ENCODE assay signal across 27 cellular contexts in the genomic region with DNA sequence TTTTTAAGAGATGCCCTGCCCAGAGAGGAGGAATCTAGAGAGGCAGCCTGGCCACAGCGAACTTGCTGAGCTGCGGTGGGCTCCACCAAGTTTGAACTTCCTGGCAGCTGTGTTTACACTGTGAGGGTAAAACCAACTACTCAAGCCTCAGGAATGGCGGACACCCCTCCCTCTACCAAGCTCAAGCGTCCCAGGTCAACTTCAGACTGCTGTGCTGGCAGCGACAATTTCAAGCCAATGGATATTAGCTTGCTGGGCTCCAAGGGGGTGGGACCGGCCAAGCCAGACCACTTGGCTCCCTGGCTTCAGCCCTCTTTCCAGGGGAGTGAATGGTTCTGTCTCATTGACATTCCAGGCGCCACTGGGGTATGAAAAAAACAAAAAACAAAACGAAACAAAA.
DNase-seq lines count a peak whose midpoint lies in the region; ATAC-seq, FAIRE-seq and TF ChIP-seq lines count a peak whose summit lies in the region.
"Had no signal": no experiment of that assay in that cellular context is flagged by ENCODE, and none has a peak within 500 bp of the region (broad histone marks: within the 10 kb centered on the region; RNA-seq: fewer than 3 reads in every experiment).

No MANE protein-coding gene starts in this region.

- H3K27ac ChIP-seq in A549, result no peak overlapping the region
- peak overlapping the region; percentile 15; the same call in 1 of the 2 replicates for H3K27ac ChIP-seq in SJSA1
- H3K27ac ChIP-seq in mesenchymal stem cell (ENCODE audit: low read length, poor library complexity, severe bottlenecking), result peak overlapping the region; percentile 49
- H3K27ac ChIP-seq: pancreas had no signal

- DNase-seq in A549 (ENCODE audit: low read depth in 1 of 2, low spot score in 1 of 2) (no peak), HT1080 (ENCODE audit: low read depth) (peak; percentile 60), SJSA1 (ENCODE audit: low read depth in 1 of 2, low spot score in 2 of 2) (peak; percentile 56 to 66), mesenchymal stem cell (no peak), COR-L47 (lab: John Stamatoyannopoulos, UW) (no peak), amygdala (lab: John Stamatoyannopoulos, UW) (no peak)
- no peak for DNase-seq in stimulated activated naive CD4-positive, alpha-beta T cell treated with Interleukin-2 at 50 U/mL for 16 hours (lab: John Stamatoyannopoulos, UW)
- DNase-seq: activated CD4-positive, alpha-beta memory T cell treated with anti-CD3 and anti-CD28 coated beads for 36 hours; activated CD4-positive, alpha-beta T cell treated with anti-CD3 and anti-CD28 coated beads for 1 hour; activated CD8-positive, alpha-beta memory T cell treated with anti-CD3 and anti-CD28 coated beads, Interleukin-2, amount 50 U/mL, for 4 hours; activated naive CD4-positive, alpha-beta T cell treated with anti-CD3 and anti-CD28 coated beads for 36 hours; AML-193; amniotic stem cell; CD4-positive, alpha-beta memory T cell; effector CD4-positive, alpha-beta T cell; GOT3; hippocampal formation; mammary epithelial cell; NCI-H146; pancreas; small intestine; stimulated activated naive CD4-positive, alpha-beta T cell had no signal

- H3K4ac ChIP-seq in mesenchymal stem cell (ENCODE audit: low read depth in 1 of 2, low read length in 2 of 2), result no peak overlapping the region

- H3K36me3 ChIP-seq in SJSA1 (no peaks in the 10 kb centered on the region), mesenchymal stem cell (ENCODE audit: control insufficient read depth in 1 of 2, insufficient read depth in 2 of 2, low read depth in 1 of 2, low read length in 2 of 2) (no peaks in the 10 kb centered on the region)
- H3K36me3 ChIP-seq: pancreas had no signal

- no peak overlapping the region for H3K9ac ChIP-seq in mesenchymal stem cell (ENCODE audit: low read length)

- H3K9me3 ChIP-seq in A549 (no peaks in the 10 kb centered on the region), SJSA1 (replicated peaks) (no peaks in the 10 kb centered on the region), mesenchymal stem cell (ENCODE audit: control insufficient read depth, low read length) (no peaks in the 10 kb centered on the region)
- H3K9me3 ChIP-seq: pancreas had no signal

- H3K27me3 ChIP-seq in SJSA1 (replicated peaks) (no peaks in the 10 kb centered on the region), mesenchymal stem cell (ENCODE audit: control insufficient read depth in 1 of 2, insufficient read depth in 1 of 2, low read length in 2 of 2) (peaks cover 0 to 12% of the 10 kb centered on the region in 2 experiments)
- H3K27me3 ChIP-seq: pancreas had no signal

- TF ChIP-seq CTCF in A549 (IDR thresholded peaks at IDR 0.05), result no peak

- H3K4me2 ChIP-seq in A549, result peak overlapping the region; percentile 47; the same call in 2 of the 3 replicates
- H3K4me2 ChIP-seq in mesenchymal stem cell (ENCODE audit: low read length, poor library complexity, severe bottlenecking), result peak overlapping the region; percentile 33

- no peak overlapping the region for H2AK5ac ChIP-seq in mesenchymal stem cell (ENCODE audit: low read length, severe bottlenecking)

- H2BK120ac ChIP-seq in mesenchymal stem cell (ENCODE audit: low read depth, low read length), result no peak overlapping the region

- no peak overlapping the region for H4K91ac ChIP-seq in mesenchymal stem cell (ENCODE audit: low read length)

- H2BK5ac ChIP-seq in mesenchymal stem cell (ENCODE audit: low read depth, low read length, poor library complexity, severe bottlenecking), result peak overlapping the region; percentile 25

- H3K79me1 ChIP-seq in mesenchymal stem cell (replicated peaks; ENCODE audit: low read length, poor library complexity, severe bottlenecking), result no peaks in the 10 kb centered on the region

- no peak overlapping the region for H3K4me3 ChIP-seq in A549
- H3K4me3 ChIP-seq in SJSA1, result peak overlapping the region; percentile 13
- no peak overlapping the region for H3K4me3 ChIP-seq in mesenchymal stem cell (ENCODE audit: insufficient read depth in 1 of 2, low read depth in 1 of 2, low read length in 2 of 2)
- H3K4me3 ChIP-seq: GM12878, pancreas had no signal

- ATAC-seq in A549 (peak in 1 of 2 experiments; percentile 21; a peak in 1 of 6 replicates), GM19324 (IDR thresholded peaks at IDR 0.05; ENCODE audit: low FRiP score, unreplicated experiment) (no peak)
- ATAC-seq: GM12878, pancreas had no signal

- no peak overlapping the region for H4K8ac ChIP-seq in mesenchymal stem cell (ENCODE audit: low read length)

- H3K23ac ChIP-seq in mesenchymal stem cell (ENCODE audit: low read length in 2 of 2), result no peak overlapping the region

- no peak for TF ChIP-seq RAD21 in A549 (conservative IDR thresholded peaks at IDR 0.05 in 1 of 2, IDR thresholded peaks at IDR 0.05 in 1 of 2)

- no peak overlapping the region for H3K18ac ChIP-seq in mesenchymal stem cell (ENCODE audit: low read depth in 1 of 2, low read length in 2 of 2)

- TF ChIP-seq EP300 in A549 (IDR thresholded peaks at IDR 0.05), result no peak

- POLR2A ChIA-PET in A549 (lab: Yijun Ruan, JAX), result no interaction called here

- TF ChIP-seq POLR2A in A549 (IDR thresholded peaks at IDR 0.05; ENCODE audit: low read length), result no peak

- H3K4me1 ChIP-seq in A549 (no peaks in the 10 kb centered on the region), SJSA1 (replicated peaks) (peaks cover 27% of the 10 kb centered on the region), mesenchymal stem cell (ENCODE audit: control insufficient read depth, insufficient read depth, low read depth, low read length) (peaks cover 6% of the 10 kb centered on the region)
- H3K4me1 ChIP-seq: pancreas had no signal

- CTCF ChIA-PET in A549 (lab: Yijun Ruan, JAX), result interaction anchor here (1.2 to 1.7 kb wide), 2 partner anchors 9 to 13 kb away, joined by 3 to 6 read pairs; no protein-coding TSS in a partner anchor

- H3K14ac ChIP-seq in mesenchymal stem cell (ENCODE audit: low read length in 2 of 2), result no peak overlapping the region

- no peak for FAIRE-seq in A549 (lab: Jason Lieb, UNC)
- FAIRE-seq: colon, GM12878, GM19239, pancreas, small intestine, urothelium cell line had no signal

- H2BK15ac ChIP-seq in mesenchymal stem cell (ENCODE audit: low read depth, poor library complexity, severe bottlenecking), result no peak overlapping the region

- no peak overlapping the region for H2BK12ac ChIP-seq in mesenchymal stem cell (ENCODE audit: low read length in 2 of 2)

- 29% methylated on average over 8 of the region's 8 CpGs for WGBS in A549 (ENCODE audit: missing lambda C conversion rate)
- WGBS in mesenchymal stem cell, result 75% methylated on average over 8 of the region's 8 CpGs

- H2AFZ ChIP-seq in mesenchymal stem cell (ENCODE audit: low read depth, low read length), result no peak overlapping the region

TF ChIP-seq in A549, 52 proteins besides CTCF, POLR2A, EP300 and RAD21:
- TF ChIP-seq KDM1A (IDR thresholded peaks at IDR 0.05; ENCODE audit: low read depth), result no peak
- no peak for TF ChIP-seq GATA3 (IDR thresholded peaks at IDR 0.05; ENCODE audit: borderline replicate concordance)
- no peak for TF ChIP-seq MAZ (IDR thresholded peaks at IDR 0.05; ENCODE audit: borderline replicate concordance, low read depth, low read length)
- no peak for TF ChIP-seq HDAC2 (IDR thresholded peaks at IDR 0.05)
- TF ChIP-seq CBX8 (IDR thresholded peaks at IDR 0.05), result no peak
- no peak for TF ChIP-seq RARB (CRISPR knock-in tag; IDR thresholded peaks at IDR 0.05)
- no peak for TF ChIP-seq ESRRA (IDR thresholded peaks at IDR 0.05; ENCODE audit: borderline replicate concordance, low read length)
- no peak for TF ChIP-seq ZFP36 (IDR thresholded peaks at IDR 0.05; ENCODE audit: borderline replicate concordance, partially characterized antibody)
- TF ChIP-seq SMC3 (IDR thresholded peaks at IDR 0.05), result no peak
- TF ChIP-seq RCOR1 (IDR thresholded peaks at IDR 0.05; ENCODE audit: low read depth, low read length), result no peak

Comparison
In these comparisons a context has a peak if more than half of its experiments do, and no peak if none do; other contexts are left out.
1. DNase-seq: peak in HT1080 (single experiment) and SJSA1 (2 of 2); none in A549 (0 of 2), mesenchymal stem cell (single experiment), COR-L47 (single experiment), amygdala (0 of 56) and stimulated activated naive CD4-positive, alpha-beta T cell treated with Interleukin-2 at 50 U/mL for 16 hours (single experiment).
2. H3K27ac ChIP-seq: peak in SJSA1 (single experiment) and mesenchymal stem cell (single experiment); none in A549 (0 of 2).